In the genomic region with DNA sequence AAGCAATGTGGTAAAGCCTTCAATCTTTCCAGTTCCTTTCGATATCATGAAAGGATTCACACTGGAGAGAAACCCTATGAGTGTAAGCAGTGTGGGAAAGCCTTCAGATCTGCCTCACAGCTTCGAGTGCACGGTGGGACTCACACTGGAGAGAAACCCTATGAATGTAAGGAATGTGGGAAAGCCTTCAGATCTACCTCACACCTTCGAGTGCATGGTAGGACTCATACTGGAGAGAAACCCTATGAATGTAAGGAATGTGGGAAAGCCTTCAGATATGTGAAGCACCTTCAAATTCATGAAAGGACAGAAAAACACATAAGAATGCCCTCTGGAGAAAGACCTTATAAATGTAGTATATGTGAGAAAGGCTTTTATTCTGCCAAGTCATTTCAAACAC, we compare ENCODE assay signal across 20 cellular contexts. TPM values are rescaled to one million over a fixed set of nuclear protein-coding genes. Genes with fewer than 3 reads are reported as not detected.
A peak's percentile ranks its signal among the peaks of the same experiment; 100 is the strongest.
DNase-seq lines count a peak whose midpoint lies in the region; ATAC-seq and TF ChIP-seq lines count a peak whose summit lies in the region.
"Had no signal": no experiment of that assay in that cellular context is flagged by ENCODE, and none has a peak within 500 bp of the region (broad histone marks: within the 10 kb centered on the region; RNA-seq: fewer than 3 reads in every experiment).

No MANE protein-coding gene starts in this region.

- TF ChIP-seq CTCF in PC-9 (conservative IDR thresholded peaks at IDR 0.05) (no peak), fibroblast of mammary gland (conservative IDR thresholded peaks at IDR 0.05; ENCODE audit: control insufficient read depth, insufficient read depth, low read depth, low read length) (no peak), stomach (IDR thresholded peaks at IDR 0.05) (no peak)

- TF ChIP-seq POLR2A in stomach (IDR thresholded peaks at IDR 0.05) = no peak

- H3F3A ChIP-seq in PC-9 (ENCODE audit: insufficient read depth, low read depth) = peaks cover 12% of the 10 kb centered on the region

- no peaks in the 10 kb centered on the region for H3K4me1 ChIP-seq in PC-9 (replicated peaks; ENCODE audit: insufficient read depth)
- no peaks in the 10 kb centered on the region for H3K4me1 ChIP-seq in stomach

- peaks cover 89% of the 10 kb centered on the region for H3K36me3 Mint-ChIP-seq in activated CD8-positive, alpha-beta memory T cell treated with anti-CD3 and anti-CD28 coated beads, Interleukin-2, amount 10 ng/mL, durations not matched to agents 7 days and 5 days

- no peaks in the 10 kb centered on the region for H3K79me2 ChIP-seq in PC-9 (ENCODE audit: low read depth)

- H3K27ac ChIP-seq in PC-9 (no peak overlapping the region), stomach (no peak overlapping the region)

- ATAC-seq in HG03378 (IDR thresholded peaks at IDR 0.05; ENCODE audit: unreplicated experiment) (no peak), HG02763 (IDR thresholded peaks at IDR 0.05; ENCODE audit: unreplicated experiment) (no peak)
- ATAC-seq in activated CD8-positive, alpha-beta memory T cell treated with anti-CD3 and anti-CD28 coated beads, Interleukin-2, amount 10 ng/mL, durations not matched to agents 7 days and 5 days = no peak
- ATAC-seq: Panc1, sciatic nerve had no signal

- POLR2A ChIA-PET in PC-9 (lab: Charles Lee; ENCODE audit: unreplicated experiment) = no interaction called here

- H3K27me3 ChIP-seq in PC-9 (ENCODE audit: insufficient read depth, low read depth) (no peaks in the 10 kb centered on the region), stomach (no peaks in the 10 kb centered on the region)

- intact Hi-C loops in PC-9 (cut with micrococcal nuclease; ENCODE audit: unreplicated experiment) (no loop called here), stomach (cut with DNase I; ENCODE audit: low total_unique reads) (no loop called here)

- no peak overlapping the region for H3K4me3 Mint-ChIP-seq in activated CD8-positive, alpha-beta memory T cell treated with anti-CD3 and anti-CD28 coated beads, Interleukin-2, amount 10 ng/mL, durations not matched to agents 7 days and 5 days
- H3K4me3 Mint-ChIP-seq: H9, memory B cell had no signal

- no TSS peak for BruUV-seq in PC-9 (replicated peaks; lab: Mats Ljungman, UMichigan)

- H4K20me1 ChIP-seq in PC-9 (ENCODE audit: insufficient read depth) = no peaks in the 10 kb centered on the region

- H3K36me3 ChIP-seq in PC-9 (ENCODE audit: low read depth) = peaks cover 62% of the 10 kb centered on the region
- H3K36me3 ChIP-seq in stomach = peaks cover 61 to 86% (median 74%) of the 10 kb centered on the region in 4 donors

- TF ChIP-seq EP300 in stomach (IDR thresholded peaks at IDR 0.05) = no peak

- H3K9me3 Mint-ChIP-seq in activated CD8-positive, alpha-beta memory T cell treated with anti-CD3 and anti-CD28 coated beads, Interleukin-2, amount 10 ng/mL, durations not matched to agents 7 days and 5 days (ENCODE audit: low read depth) = peaks cover 51% of the 10 kb centered on the region

- no peaks in the 10 kb centered on the region for H3K4me1 Mint-ChIP-seq in activated CD8-positive, alpha-beta memory T cell treated with anti-CD3 and anti-CD28 coated beads, Interleukin-2, amount 10 ng/mL, durations not matched to agents 7 days and 5 days
- H3K4me1 Mint-ChIP-seq: H9, memory B cell had no signal

- H3K27ac Mint-ChIP-seq in activated CD8-positive, alpha-beta memory T cell treated with anti-CD3 and anti-CD28 coated beads, Interleukin-2, amount 10 ng/mL, durations not matched to agents 7 days and 5 days = no peak overlapping the region
- H3K27ac Mint-ChIP-seq: H9, immature natural killer cell, memory B cell had no signal

- no peaks in the 10 kb centered on the region for H3K27me3 Mint-ChIP-seq in activated CD8-positive, alpha-beta memory T cell treated with anti-CD3 and anti-CD28 coated beads, Interleukin-2, amount 10 ng/mL, durations not matched to agents 7 days and 5 days
- H3K27me3 Mint-ChIP-seq: memory B cell had no signal

- no peaks in the 10 kb centered on the region for H3K9me2 ChIP-seq in PC-9 (ENCODE audit: insufficient read depth)

- WGBS in stomach, 5 donors = 94 to 98% (median 98%) methylated on average over 4 of the region's 4 CpGs

- H2AFZ ChIP-seq in PC-9 = no peak overlapping the region

- H3K9me3 ChIP-seq in PC-9 (ENCODE audit: insufficient read depth, low read depth) (peaks cover 76% of the 10 kb centered on the region), stomach (peaks cover 96 to 100% (median 99%) of the 10 kb centered on the region in 4 donors)

- CTCF ChIA-PET in PC-9 (lab: Charles Lee) = no interaction called here
- CTCF ChIA-PET in activated CD8-positive, alpha-beta memory T cell treated with anti-CD3 and anti-CD28 coated beads, Interleukin-2, amount 10 ng/mL, durations not matched to agents 7 days and 5 days (lab: Charles Lee) = no interaction called here

- H3K4me3 ChIP-seq in PC-9 (peak overlapping the region; percentile 29), fibroblast of mammary gland (ENCODE audit: control insufficient read depth, low read depth, low read length) (no peak overlapping the region), stomach (no peak overlapping the region)

- DNase-seq in A172 (ENCODE audit: low spot score) (peak; percentile 9), ELF-1 (ENCODE audit: low read depth, low spot score) (peak; percentile 13), PC-9 (no peak), fibroblast of mammary gland (ENCODE audit: low read depth) (peak; percentile 27), stomach (no peak)
- DNase-seq in activated CD8-positive, alpha-beta memory T cell treated with anti-CD3 and anti-CD28 coated beads, Interleukin-2, amount 10 ng/mL, durations not matched to agents 7 days and 5 days = no peak
- DNase-seq: AML-193; central memory CD4-positive, alpha-beta T cell; DMS79 treated with DMSO at 0.1 percent for 48 hours; H9; immature natural killer cell; KG1; NCI-H1694; NCI-H524 treated with DMSO at 0.1 percent for 48 hours; stimulated activated CD4-positive, alpha-beta T cell treated with anti-CD3 and anti-CD28 coated beads, Interleukin-4, amount 100 ng/mL, for 24 hours had no signal

- no peak overlapping the region for H3K4me2 ChIP-seq in PC-9

RNA-seq across cellular contexts. Expression of a gene that starts 15.6 kb away (rescaled TPM):
- 1.1 TPM in 1 of 2 replicates, not detected in the other for total RNA-seq in A172 (2014; rRNA removed; shearing (Covaris generic))
- total RNA-seq in PC-9 (2021) = 0.55 and 0.83 TPM in 2 replicates
- under 1 TPM; 0.85 to 0.98 TPM for total RNA-seq in activated CD8-positive, alpha-beta memory T cell treated with anti-CD3 and anti-CD28 coated beads, Interleukin-2, amount 10 ng/mL, durations not matched to agents 7 days and 5 days
- 1 to 10 TPM in 4 of 5 donors, not detected in 1; 2.2 to 5.7 (median 3.3) TPM for total RNA-seq in stomach
- polyA plus RNA-seq in stomach = 1 to 10 TPM; 1.3 to 5.0 (median 3.4) TPM

RNA-seq across cellular contexts. Expression of a gene that starts 24.3 kb away (rescaled TPM):
- 14.7 and 17.6 TPM in 2 replicates for total RNA-seq in A172 (2014; rRNA removed; shearing (Covaris generic))
- 7.6 and 7.8 TPM in 2 replicates for total RNA-seq in PC-9 (2021)
- total RNA-seq in activated CD8-positive, alpha-beta memory T cell treated with anti-CD3 and anti-CD28 coated beads, Interleukin-2, amount 10 ng/mL, durations not matched to agents 7 days and 5 days = 10 to 100 TPM; 16.9 to 24.1 TPM
- total RNA-seq in stomach = 10 to 100 TPM in 4 of 5 donors, 1 to 10 TPM in 1; 8.8 to 25.3 (median 16.5) TPM
- 10 to 100 TPM in 1 of 3 donors, 1 to 10 TPM in 2; 3.5 to 15.4 (median 5.2) TPM for polyA plus RNA-seq in stomach

Comparison
In these comparisons a context has a peak if more than half of its experiments do, and no peak if none do; other contexts are left out.
1. DNase-seq: peak in A172 (single experiment), ELF-1 (single experiment) and fibroblast of mammary gland (single experiment); none in PC-9 (0 of 2), activated CD8-positive, alpha-beta memory T cell treated with anti-CD3 and anti-CD28 coated beads, Interleukin-2, amount 10 ng/mL, durations not matched to agents 7 days and 5 days (single experiment) and stomach (single experiment).